ENCODE assay signal across 13 cellular contexts in genomic region chr15:89138999-89139612, GRCh38. TPM values are rescaled to one million over a fixed set of nuclear protein-coding genes. Genes with fewer than 3 reads are reported as not detected.
DNase-seq lines count a peak whose midpoint lies in the region; ATAC-seq, FAIRE-seq and TF ChIP-seq lines count a peak whose summit lies in the region.
"Had no signal": no experiment of that assay in that cellular context is flagged by ENCODE, and none has a peak within 500 bp of the region (broad histone marks: within the 10 kb centered on the region; RNA-seq: fewer than 3 reads in every experiment).

No MANE protein-coding gene starts in this region.

- H3K4me1 Mint-ChIP-seq in HFFc6 (ENCODE audit: low read depth) (peaks cover 83% of the 10 kb centered on the region), astrocyte (ENCODE audit: low read depth, unreplicated experiment) (peaks cover 28% of the 10 kb centered on the region)

- peak overlapping the region; percentile 35; the same call in 1 of the 2 replicates for H3K4me3 Mint-ChIP-seq in HFFc6
- H3K4me3 Mint-ChIP-seq in astrocyte (ENCODE audit: unreplicated experiment): no peak overlapping the region
- H3K4me3 Mint-ChIP-seq: activated T-cell treated with anti-CD3 and anti-CD28 coated beads, Interleukin-2, amount 50 U/mL, for 4 hours; brain had no signal

- H3K4me3 ChIP-seq in astrocyte (ENCODE audit: insufficient read depth, low read depth, low read length) (no peak overlapping the region), liver (ENCODE audit: low read depth in 1 of 3, low read length in 3 of 3) (peak overlapping the region in 1 of 3 donors; percentile 2)
- H3K4me3 ChIP-seq: suprapubic skin had no signal

- no peaks in the 10 kb centered on the region for H3K27me3 Mint-ChIP-seq in HFFc6 (ENCODE audit: insufficient read depth)
- no peaks in the 10 kb centered on the region for H3K27me3 Mint-ChIP-seq in astrocyte (ENCODE audit: low read depth, unreplicated experiment)
- H3K27me3 Mint-ChIP-seq: brain had no signal

- H3K27ac ChIP-seq in astrocyte (ENCODE audit: low read depth, low read length): no peak overlapping the region
- peak overlapping the region; percentile 81 to 94 for H3K27ac ChIP-seq in liver (ENCODE audit: low read depth in 1 of 2, low read length in 2 of 2)
- peak overlapping the region; percentile 84 for H3K27ac ChIP-seq in temporal lobe (ENCODE audit: low read depth, low read length)
- H3K27ac ChIP-seq: suprapubic skin had no signal

- H3K36me3 Mint-ChIP-seq in HFFc6 (ENCODE audit: low read depth) (peaks cover 4% of the 10 kb centered on the region; the same call in 1 of the 2 replicates), astrocyte (ENCODE audit: low read depth, unreplicated experiment) (peaks cover 9% of the 10 kb centered on the region)

- H3K27ac Mint-ChIP-seq in HFFc6 (peak overlapping the region; percentile 82), astrocyte (ENCODE audit: unreplicated experiment) (no peak overlapping the region)

- no peak for TF ChIP-seq RAD21 in liver (IDR thresholded peaks at IDR 0.05)

- peaks cover 17% of the 10 kb centered on the region for H4K20me1 ChIP-seq in astrocyte (ENCODE audit: insufficient read depth, low read length)

- H2AFZ ChIP-seq in astrocyte (ENCODE audit: low read depth, low read length): no peak overlapping the region

- peaks cover 15% of the 10 kb centered on the region for H3K79me2 ChIP-seq in astrocyte (ENCODE audit: insufficient read depth, low read length)

- H3K4me1 ChIP-seq in astrocyte (ENCODE audit: insufficient read depth, low read length) (peaks cover 18% of the 10 kb centered on the region), liver (ENCODE audit: control insufficient read depth in 4 of 4, insufficient read depth in 4 of 4, low read length in 3 of 4) (peaks cover 16 to 69% (median 55%) of the 10 kb centered on the region in 4 donors)

- H3K4me2 ChIP-seq in astrocyte (ENCODE audit: low read length): peak overlapping the region; percentile 37

- no peak overlapping the region for H3K9ac ChIP-seq in astrocyte (ENCODE audit: low read length)
- peak overlapping the region; percentile 50 to 75 for H3K9ac ChIP-seq in liver (ENCODE audit: low read depth in 1 of 2, low read length in 2 of 2)

- H3K36me3 ChIP-seq in astrocyte (ENCODE audit: insufficient read depth, low read length) (no peaks in the 10 kb centered on the region), liver (ENCODE audit: control insufficient read depth in 4 of 4, insufficient read depth in 3 of 4, low read depth in 1 of 4, low read length in 3 of 4) (peaks cover 0 to 12% (median 2%) of the 10 kb centered on the region in 4 donors)

- H3K27me3 ChIP-seq in astrocyte (ENCODE audit: insufficient read depth, low read length) (no peaks in the 10 kb centered on the region), liver (ENCODE audit: control insufficient read depth in 4 of 4, insufficient read depth in 4 of 4, low read length in 3 of 4) (no peaks in the 10 kb centered on the region)
- H3K27me3 ChIP-seq: suprapubic skin had no signal

- TF ChIP-seq CTCF in HFFc6 (IDR thresholded peaks at IDR 0.05) (no peak), astrocyte (IDR thresholded peaks at IDR 0.05; ENCODE audit: insufficient read depth, low read depth, low read length) (no peak), liver (IDR thresholded peaks at IDR 0.05; ENCODE audit: low read depth, low read length, missing input control) (no peak), GM10266 (IDR thresholded peaks at IDR 0.05; ENCODE audit: control insufficient read depth, insufficient read depth, low read depth, missing control alignments) (no peak)

- ATAC-seq in HG03439 (IDR thresholded peaks at IDR 0.05; ENCODE audit: unreplicated experiment): no peak
- ATAC-seq: activated T-cell treated with anti-CD3 and anti-CD28 coated beads, Interleukin-2, amount 50 U/mL, for 4 hours had no signal

- H3K9me3 Mint-ChIP-seq in HFFc6 (no peaks in the 10 kb centered on the region), astrocyte (ENCODE audit: unreplicated experiment) (no peaks in the 10 kb centered on the region)
- H3K9me3 Mint-ChIP-seq: activated T-cell treated with anti-CD3 and anti-CD28 coated beads, Interleukin-2, amount 50 U/mL, for 4 hours; brain had no signal

- WGBS in liver: 46% methylated on average over 10 of the region's 10 CpGs

- H3K9me3 ChIP-seq in astrocyte (ENCODE audit: insufficient read depth, low read depth, low read length) (no peaks in the 10 kb centered on the region), liver (ENCODE audit: control insufficient read depth in 4 of 4, low read length in 3 of 4) (no peaks in the 10 kb centered on the region)
- H3K9me3 ChIP-seq: suprapubic skin had no signal

- FAIRE-seq in astrocyte (lab: Jason Lieb, UNC): no peak

- DNase-seq in HFFc6 (peak; percentile 67), astrocyte (ENCODE audit: low read depth) (peak; percentile 22), GM10266 (ENCODE audit: extremely low spot score) (no peak), NCI-H1436 (lab: John Stamatoyannopoulos, UW) (no peak)
- DNase-seq in activated naive CD4-positive, alpha-beta T cell treated with anti-CD3 and anti-CD28 coated beads, Interleukin-2, amount 50 U/mL, for 16 hours: no peak
- DNase-seq: activated CD4-positive, alpha-beta T cell treated with anti-CD3 and anti-CD28 coated beads for 4 hours; activated T-cell treated with anti-CD3 and anti-CD28 coated beads, Interleukin-2, amount 50 U/mL, for 4 hours; T-helper 1 cell had no signal

TF ChIP-seq in liver, 16 proteins besides CTCF, POLR2A, EP300 and RAD21:
- no peak for TF ChIP-seq SP1 (IDR thresholded peaks at IDR 0.05)
- peak; percentile 5 for TF ChIP-seq YY1 (IDR thresholded peaks at IDR 0.05)
- TF ChIP-seq HNF4A (conservative IDR thresholded peaks at IDR 0.05): no peak
- peak; percentile 44 to 65 for TF ChIP-seq JUND (IDR thresholded peaks at IDR 0.05)
- no peak for TF ChIP-seq ZBTB33 (IDR thresholded peaks at IDR 0.05)
- TF ChIP-seq REST (IDR thresholded peaks at IDR 0.05): no peak
- TF ChIP-seq FOXA1 (IDR thresholded peaks at IDR 0.05): no peak
- no peak for TF ChIP-seq NR2F2 (IDR thresholded peaks at IDR 0.05)
- TF ChIP-seq FOXA2 (IDR thresholded peaks at IDR 0.05): no peak
- TF ChIP-seq RXRA (IDR thresholded peaks at IDR 0.05): no peak
- peak; percentile 29 for TF ChIP-seq ATF3 (IDR thresholded peaks at IDR 0.05)

RNA-seq across cellular contexts. Expression of gene ABHD2, which starts 50.9 kb away (rescaled TPM):
- total RNA-seq in HFFc6 (2021; fragmentation: NEBNext Ultra II Directional; extraction: Animal tissue kit (Norgen Biotek cat#: 25700)): 10 to 100 TPM; 43.1 to 63.5 (median 51.8) TPM
- total RNA-seq in astrocyte: 41.3 and 50.3 TPM in 2 replicates
- 100 to 1,000 TPM in 1 of 2 donors, 10 to 100 TPM in 1; 34.6 to 663 TPM for total RNA-seq in liver
- polyA plus RNA-seq in liver: 10 to 100 TPM; 58.8 to 71.5 TPM
- total RNA-seq in temporal lobe: 51.6 TPM

Comparison
In these comparisons a context has a peak if more than half of its experiments do, and no peak if none do; other contexts are left out.
1. DNase-seq: peak in HFFc6 (single experiment) and astrocyte (single experiment); none in activated naive CD4-positive, alpha-beta T cell treated with anti-CD3 and anti-CD28 coated beads, Interleukin-2, amount 50 U/mL, for 16 hours (single experiment), GM10266 (single experiment) and NCI-H1436 (single experiment).